Comparison of ENCODE assay signal across 8 cellular contexts in the genomic region with DNA sequence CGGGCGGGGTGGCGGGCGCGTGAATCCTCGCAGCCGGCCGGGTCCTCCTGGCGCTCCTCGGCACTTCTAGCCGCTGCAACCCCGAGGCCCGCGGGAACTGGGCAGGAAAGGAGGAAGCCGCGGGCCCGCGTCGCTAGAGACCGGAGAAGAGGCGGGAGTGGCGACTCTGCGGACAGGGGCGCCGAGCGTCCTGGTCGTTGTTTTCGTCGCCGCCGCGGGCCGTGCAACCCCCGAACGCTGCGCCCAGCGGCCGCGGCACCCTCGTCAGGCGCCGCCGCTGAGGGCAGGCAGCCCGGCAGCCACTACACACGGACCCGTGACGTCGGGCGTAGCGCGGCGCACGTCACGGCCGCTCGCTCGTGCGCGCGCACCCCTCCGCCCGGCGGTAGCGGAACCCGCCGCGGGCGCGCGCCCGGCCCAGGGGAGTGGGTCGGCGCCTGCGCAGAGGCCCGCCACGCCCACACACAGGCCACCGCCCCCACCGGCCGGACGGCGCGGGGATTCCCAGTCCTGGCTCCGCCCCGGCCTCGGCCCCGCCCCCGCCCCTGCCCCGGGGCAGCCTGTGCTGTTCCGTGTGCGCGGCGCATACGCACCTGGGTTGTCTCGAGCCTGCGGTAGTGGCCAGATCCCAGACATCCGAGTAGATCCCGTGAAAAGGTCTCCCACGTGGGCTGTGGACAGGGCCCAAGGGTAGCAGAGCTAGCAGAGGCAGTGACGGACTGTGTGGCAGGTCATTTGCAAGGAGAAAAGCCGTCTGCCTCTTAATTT. TPM values are rescaled to one million over a fixed set of nuclear protein-coding genes. Genes with fewer than 3 reads are reported as not detected.
DNase-seq lines count a peak whose midpoint lies in the region; ATAC-seq and TF ChIP-seq lines count a peak whose summit lies in the region.

A gene with protein sequence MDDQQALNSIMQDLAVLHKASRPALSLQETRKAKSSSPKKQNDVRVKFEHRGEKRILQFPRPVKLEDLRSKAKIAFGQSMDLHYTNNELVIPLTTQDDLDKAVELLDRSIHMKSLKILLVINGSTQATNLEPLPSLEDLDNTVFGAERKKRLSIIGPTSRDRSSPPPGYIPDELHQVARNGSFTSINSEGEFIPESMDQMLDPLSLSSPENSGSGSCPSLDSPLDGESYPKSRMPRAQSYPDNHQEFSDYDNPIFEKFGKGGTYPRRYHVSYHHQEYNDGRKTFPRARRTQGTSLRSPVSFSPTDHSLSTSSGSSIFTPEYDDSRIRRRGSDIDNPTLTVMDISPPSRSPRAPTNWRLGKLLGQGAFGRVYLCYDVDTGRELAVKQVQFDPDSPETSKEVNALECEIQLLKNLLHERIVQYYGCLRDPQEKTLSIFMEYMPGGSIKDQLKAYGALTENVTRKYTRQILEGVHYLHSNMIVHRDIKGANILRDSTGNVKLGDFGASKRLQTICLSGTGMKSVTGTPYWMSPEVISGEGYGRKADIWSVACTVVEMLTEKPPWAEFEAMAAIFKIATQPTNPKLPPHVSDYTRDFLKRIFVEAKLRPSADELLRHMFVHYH (minus strand): TSS at position 321 of the 768 bp plus-strand sequence. CDS start 44,846 bp downstream, outside the sequence.

- ATAC-seq in CD8-positive, alpha-beta T cell = peak; percentile 72
- ATAC-seq in GM19463 (IDR thresholded peaks at IDR 0.05; ENCODE audit: unreplicated experiment) = peak; percentile 73

- peak within 1 kb of the TSS; percentile 99 for H3K27ac Mint-ChIP-seq in CD8-positive, alpha-beta T cell

- POLR2A ChIA-PET in CD8-positive, alpha-beta T cell (lab: Charles Lee) = interaction anchor here (0.5 to 1.3 kb wide), 4 partner anchors 26 to 139 kb away, joined by 3 to 7 read pairs (median 4); partner anchors contain the start of gene IWS1
- POLR2A ChIA-PET in activated CD8-positive, alpha-beta memory T cell treated with anti-CD3 and anti-CD28 coated beads for 36 hours (lab: Charles Lee) = interaction anchor here (0.9 to 1.5 kb wide), 3 partner anchors 23 to 77 kb away, joined by 3 to 6 read pairs (median 4); no protein-coding TSS in a partner anchor

- no peaks in the 10 kb centered on the region for H3K36me3 ChIP-seq in CD8-positive, alpha-beta T cell (ENCODE audit: insufficient read depth, low read length)

- no peaks in the 10 kb centered on the region for H3K27me3 ChIP-seq in CD8-positive, alpha-beta T cell (ENCODE audit: insufficient read depth, low read length)
- no peaks in the 10 kb centered on the region for H3K27me3 ChIP-seq in HL-60 (ENCODE audit: insufficient read depth, poor library complexity, severe bottlenecking)

- intact Hi-C loops in CD8-positive, alpha-beta T cell (cut with DNase I, micrococcal nuclease) = loop anchor here (1.0 to 10.0 kb wide), 11 partner anchors 20 to 733 kb away; partner anchors contain the start of genes IWS1 (in 2 of the 2), SAP130 (in 2 of the 2), ERCC3 (in 1 of the 2) and GYPC (in 1 of the 2)

- H3K9me3 ChIP-seq in CD8-positive, alpha-beta T cell (ENCODE audit: low read length) = no peaks in the 10 kb centered on the region

- H3K27ac ChIP-seq in CD8-positive, alpha-beta T cell (ENCODE audit: low read depth, low read length) = peak within 1 kb of the TSS; percentile 99
- peak within 1 kb of the TSS; percentile 98 for H3K27ac ChIP-seq in HL-60 (replicated peaks)

- H3K4me3 ChIP-seq in CD8-positive, alpha-beta T cell (ENCODE audit: low read depth, low read length) = peak within 1 kb of the TSS; percentile 79
- H3K4me3 ChIP-seq in HL-60 (replicated peaks; ENCODE audit: insufficient read depth, low read length) = peak within 1 kb of the TSS; percentile 78

- H3K27me3 Mint-ChIP-seq in CD8-positive, alpha-beta T cell (ENCODE audit: low read depth) = no peaks in the 10 kb centered on the region

- peak; percentile 90 to 98 (median 96) for DNase-seq in CD8-positive, alpha-beta T cell
- DNase-seq in HL-60 (ENCODE audit: low read depth in 1 of 2, low spot score in 1 of 2) (peak; percentile 79 to 88), NK-92 (lab: John Stamatoyannopoulos, UW; ENCODE audit: unreplicated experiment) (peak; percentile 51), medulla oblongata (ENCODE audit: extremely low spot score) (peak; percentile 94)
- DNase-seq in effector CD8-positive, alpha-beta T cell (lab: John Stamatoyannopoulos, UW) = peak; percentile 95
- DNase-seq in stimulated activated CD4-positive, alpha-beta T cell treated with anti-CD3 and anti-CD28 coated beads, TNF-alpha, amount 100 ng/mL, for 48 hours (ENCODE audit: low read depth in 3 of 3) = peak; percentile 85 to 93 (median 88)

- H3K36me3 Mint-ChIP-seq in CD8-positive, alpha-beta T cell = peaks cover 15% of the 10 kb centered on the region

- peaks cover 63% of the 10 kb centered on the region for H3K4me1 Mint-ChIP-seq in CD8-positive, alpha-beta T cell (ENCODE audit: low read depth)

- H3K9me3 Mint-ChIP-seq in CD8-positive, alpha-beta T cell = no peaks in the 10 kb centered on the region

- peaks cover 36% of the 10 kb centered on the region for H3K4me1 ChIP-seq in CD8-positive, alpha-beta T cell (ENCODE audit: insufficient read depth, low read length)

- H3K4me3 Mint-ChIP-seq in CD8-positive, alpha-beta T cell = peak within 1 kb of the TSS; percentile 86

- CTCF ChIA-PET in CD8-positive, alpha-beta T cell (lab: Charles Lee) = interaction anchor here (0.6 to 1.5 kb wide), 2 partner anchors 28 to 48 kb away, joined by 3 to 4 read pairs; no protein-coding TSS in a partner anchor
- CTCF ChIA-PET in activated CD8-positive, alpha-beta memory T cell treated with anti-CD3 and anti-CD28 coated beads for 36 hours (lab: Charles Lee) = interaction anchor here (1.1 to 2.3 kb wide), 4 partner anchors 9 to 23 kb away, joined by 4 to 12 read pairs (median 6); no protein-coding TSS in a partner anchor

- no peak for TF ChIP-seq CTCF in CD8-positive, alpha-beta T cell (IDR thresholded peaks at IDR 0.05)
- TF ChIP-seq CTCF in HL-60 (IDR thresholded peaks at IDR 0.05; ENCODE audit: insufficient read depth, low read length) = no peak

RNA-seq across cellular contexts. Expression of the gene that starts here (rescaled TPM):
- total RNA-seq in CD8-positive, alpha-beta T cell = 100 to 1,000 TPM; 126 to 137 TPM
- 10 to 100 TPM; 48.4 to 49.5 TPM for total RNA-seq in activated CD8-positive, alpha-beta memory T cell treated with anti-CD3 and anti-CD28 coated beads for 36 hours

Comparison
In these comparisons a context has a peak if more than half of its experiments do, and no peak if none do; other contexts are left out.
1. Peak in every context shown above with its lines: DNase-seq, ATAC-seq, H3K4me3 ChIP-seq and H3K27ac ChIP-seq.